Comparison of ENCODE assay signal across 1 cellular context in the genomic region with DNA sequence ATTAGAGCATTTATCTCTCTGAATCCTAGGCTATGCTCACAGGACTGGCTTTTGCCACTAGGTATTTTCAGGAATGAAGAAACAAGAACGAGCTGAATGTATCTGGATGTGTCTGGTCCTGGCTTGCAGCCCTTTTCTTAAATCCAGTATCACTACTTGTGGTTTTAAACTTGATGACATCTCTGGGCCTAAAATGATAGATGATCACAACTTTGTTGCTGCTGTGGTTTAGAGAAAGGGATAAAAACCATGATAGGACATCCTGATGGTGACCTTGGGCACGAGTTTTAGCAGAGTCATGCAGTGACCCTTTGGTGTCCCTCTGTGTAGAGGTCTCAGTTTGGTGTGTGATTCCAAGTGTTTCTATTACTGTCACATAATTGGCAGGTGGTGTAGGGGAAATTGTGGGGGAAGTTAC.
TF ChIP-seq lines count a peak whose summit lies in the region.

No MANE protein-coding gene starts in this region.

TF ChIP-seq in K562, 482 proteins besides CTCF, POLR2A, EP300 and RAD21 (continued from another document):
- TF ChIP-seq, protein P1, sequence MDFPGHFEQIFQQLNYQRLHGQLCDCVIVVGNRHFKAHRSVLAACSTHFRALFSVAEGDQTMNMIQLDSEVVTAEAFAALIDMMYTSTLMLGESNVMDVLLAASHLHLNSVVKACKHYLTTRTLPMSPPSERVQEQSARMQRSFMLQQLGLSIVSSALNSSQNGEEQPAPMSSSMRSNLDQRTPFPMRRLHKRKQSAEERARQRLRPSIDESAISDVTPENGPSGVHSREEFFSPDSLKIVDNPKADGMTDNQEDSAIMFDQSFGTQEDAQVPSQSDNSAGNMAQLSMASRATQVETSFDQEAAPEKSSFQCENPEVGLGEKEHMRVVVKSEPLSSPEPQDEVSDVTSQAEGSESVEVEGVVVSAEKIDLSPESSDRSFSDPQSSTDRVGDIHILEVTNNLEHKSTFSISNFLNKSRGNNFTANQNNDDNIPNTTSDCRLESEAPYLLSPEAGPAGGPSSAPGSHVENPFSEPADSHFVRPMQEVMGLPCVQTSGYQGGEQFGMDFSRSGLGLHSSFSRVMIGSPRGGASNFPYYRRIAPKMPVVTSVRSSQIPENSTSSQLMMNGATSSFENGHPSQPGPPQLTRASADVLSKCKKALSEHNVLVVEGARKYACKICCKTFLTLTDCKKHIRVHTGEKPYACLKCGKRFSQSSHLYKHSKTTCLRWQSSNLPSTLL (IDR thresholded peaks at IDR 0.05) = no peak
- peak; percentile 15; the same call in 1 of the 2 replicates for TF ChIP-seq KLF16 (IDR thresholded peaks at IDR 0.05)
